Comparison of ENCODE assay signal across 17 cellular contexts in the genomic region with DNA sequence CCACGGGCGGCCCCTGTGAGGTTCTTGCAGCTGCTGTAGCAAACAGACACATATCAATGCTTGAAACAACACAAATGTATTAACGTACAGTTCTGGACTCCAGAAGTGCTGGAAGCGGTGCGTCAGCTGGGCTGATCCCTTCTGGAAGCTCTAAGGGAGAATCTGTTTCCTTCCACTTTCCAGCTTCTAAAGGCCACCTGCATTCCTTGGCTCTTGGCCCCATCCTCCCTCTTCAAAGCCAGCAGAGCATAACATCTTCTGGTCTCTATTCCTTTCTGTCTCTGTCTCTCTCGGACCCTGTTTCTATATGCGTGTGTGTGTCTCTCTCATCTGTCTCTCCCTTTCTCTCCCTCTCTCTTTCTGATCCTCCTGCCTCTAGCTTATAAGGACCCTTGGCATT.
A peak's percentile ranks its signal among the peaks of the same experiment; 100 is the strongest.
DNase-seq lines count a peak whose midpoint lies in the region; TF ChIP-seq lines count a peak whose summit lies in the region.
"Had no signal": no experiment of that assay in that cellular context is flagged by ENCODE, and none has a peak within 500 bp of the region (broad histone marks: within the 10 kb centered on the region; RNA-seq: fewer than 3 reads in every experiment).

No MANE protein-coding gene starts in this region.

- CTCF ChIA-PET in activated naive CD4-positive, alpha-beta T cell treated with anti-CD3 and anti-CD28 coated beads for 36 hours (lab: Charles Lee), result interaction anchor here (0.8 kb wide), 1 partner anchor 10 kb away, joined by 3 read pairs; no protein-coding TSS in a partner anchor

- intact Hi-C loops in activated T-helper 1 cell treated with anti-CD3 and anti-CD28 coated beads, Interleukin-12 subunit alpha, Interleukin-12 subunit beta, Interleukin-2, Interleukin-4 antibody, amounts not matched to agents 30 ng/mL and 10 ng/mL and 1 ng/mL, durations not matched to agents 14 hours and 24 hours and 36 hours (cut with micrococcal nuclease), result no loop called here
- intact Hi-C loops in activated naive CD4-positive, alpha-beta T cell treated with anti-CD3 and anti-CD28 coated beads for 36 hours (cut with micrococcal nuclease), result no loop called here

- H3K4me3 Mint-ChIP-seq in activated T-helper 1 cell treated with anti-CD3 and anti-CD28 coated beads, Interleukin-12 subunit alpha, Interleukin-12 subunit beta, Interleukin-2, Interleukin-4 antibody, amounts not matched to agents 30 ng/mL and 10 ng/mL and 1 ng/mL, durations not matched to agents 14 hours and 24 hours and 36 hours, result no peak overlapping the region
- peak overlapping the region; percentile 58 for H3K4me3 Mint-ChIP-seq in endothelial cell (ENCODE audit: unreplicated experiment)
- H3K4me3 Mint-ChIP-seq in activated naive CD4-positive, alpha-beta T cell treated with anti-CD3 and anti-CD28 coated beads for 36 hours, result no peak overlapping the region
- H3K4me3 Mint-ChIP-seq: B cell; CD14-positive monocyte; CD4-positive, alpha-beta T cell; CD8-positive, alpha-beta memory T cell had no signal

- no peak overlapping the region for H3K27ac ChIP-seq in osteoblast (ENCODE audit: low read depth, low read length)
- H3K27ac ChIP-seq: BLaER1, GM23248 had no signal

- H3K9me3 ChIP-seq in osteoblast (ENCODE audit: low read depth, low read length), result no peaks in the 10 kb centered on the region

- H3K36me3 Mint-ChIP-seq in activated T-helper 1 cell treated with anti-CD3 and anti-CD28 coated beads, Interleukin-12 subunit alpha, Interleukin-12 subunit beta, Interleukin-2, Interleukin-4 antibody, amounts not matched to agents 30 ng/mL and 10 ng/mL and 1 ng/mL, durations not matched to agents 14 hours and 24 hours and 36 hours (ENCODE audit: low read depth), result peaks cover 2% of the 10 kb centered on the region
- H3K36me3 Mint-ChIP-seq in endothelial cell (ENCODE audit: low read depth, unreplicated experiment), result peaks cover 4% of the 10 kb centered on the region
- no peaks in the 10 kb centered on the region for H3K36me3 Mint-ChIP-seq in activated naive CD4-positive, alpha-beta T cell treated with anti-CD3 and anti-CD28 coated beads for 36 hours (ENCODE audit: low read depth)
- H3K36me3 Mint-ChIP-seq: CD14-positive monocyte; CD8-positive, alpha-beta memory T cell had no signal

- H3K27ac Mint-ChIP-seq in activated T-helper 1 cell treated with anti-CD3 and anti-CD28 coated beads, Interleukin-12 subunit alpha, Interleukin-12 subunit beta, Interleukin-2, Interleukin-4 antibody, amounts not matched to agents 30 ng/mL and 10 ng/mL and 1 ng/mL, durations not matched to agents 14 hours and 24 hours and 36 hours, result peak overlapping the region; percentile 5
- H3K27ac Mint-ChIP-seq in endothelial cell (ENCODE audit: unreplicated experiment), result no peak overlapping the region
- no peak overlapping the region for H3K27ac Mint-ChIP-seq in activated naive CD4-positive, alpha-beta T cell treated with anti-CD3 and anti-CD28 coated beads for 36 hours
- H3K27ac Mint-ChIP-seq: B cell; CD4-positive, alpha-beta T cell had no signal

- peaks cover 4% of the 10 kb centered on the region for H3K4me1 Mint-ChIP-seq in activated T-helper 1 cell treated with anti-CD3 and anti-CD28 coated beads, Interleukin-12 subunit alpha, Interleukin-12 subunit beta, Interleukin-2, Interleukin-4 antibody, amounts not matched to agents 30 ng/mL and 10 ng/mL and 1 ng/mL, durations not matched to agents 14 hours and 24 hours and 36 hours (ENCODE audit: low read depth)
- H3K4me1 Mint-ChIP-seq in endothelial cell (ENCODE audit: unreplicated experiment), result peaks cover 21% of the 10 kb centered on the region
- H3K4me1 Mint-ChIP-seq in activated naive CD4-positive, alpha-beta T cell treated with anti-CD3 and anti-CD28 coated beads for 36 hours (ENCODE audit: low read depth), result peaks cover 6% of the 10 kb centered on the region
- H3K4me1 Mint-ChIP-seq: CD14-positive monocyte had no signal

- H3K79me2 ChIP-seq in osteoblast (ENCODE audit: insufficient read depth, low read length), result no peaks in the 10 kb centered on the region

- H3K4me2 ChIP-seq in osteoblast (ENCODE audit: insufficient read depth, low read length), result no peak overlapping the region
- H3K4me2 ChIP-seq: BLaER1 had no signal

- H3K9me3 Mint-ChIP-seq in activated T-helper 1 cell treated with anti-CD3 and anti-CD28 coated beads, Interleukin-12 subunit alpha, Interleukin-12 subunit beta, Interleukin-2, Interleukin-4 antibody, amounts not matched to agents 30 ng/mL and 10 ng/mL and 1 ng/mL, durations not matched to agents 14 hours and 24 hours and 36 hours, result peaks cover 4% of the 10 kb centered on the region
- H3K9me3 Mint-ChIP-seq in endothelial cell (ENCODE audit: unreplicated experiment), result peaks cover 4% of the 10 kb centered on the region
- peaks cover 3% of the 10 kb centered on the region for H3K9me3 Mint-ChIP-seq in activated naive CD4-positive, alpha-beta T cell treated with anti-CD3 and anti-CD28 coated beads for 36 hours

- H3K4me3 ChIP-seq in osteoblast (ENCODE audit: insufficient read depth, low read length), result no peak overlapping the region
- H3K4me3 ChIP-seq: BLaER1, GM12878, GM23248 had no signal

- H3K4me1 ChIP-seq in osteoblast (ENCODE audit: insufficient read depth, low read length), result peaks cover 4% of the 10 kb centered on the region

- TF ChIP-seq CTCF in endothelial cell (IDR thresholded peaks at IDR 0.05; ENCODE audit: unreplicated experiment) (no peak), osteoblast (IDR thresholded peaks at IDR 0.05; ENCODE audit: extremely low read depth, low read depth, low read length) (no peak)

- peaks cover 27% of the 10 kb centered on the region for H3K27me3 Mint-ChIP-seq in activated T-helper 1 cell treated with anti-CD3 and anti-CD28 coated beads, Interleukin-12 subunit alpha, Interleukin-12 subunit beta, Interleukin-2, Interleukin-4 antibody, amounts not matched to agents 30 ng/mL and 10 ng/mL and 1 ng/mL, durations not matched to agents 14 hours and 24 hours and 36 hours (ENCODE audit: insufficient read depth)
- peaks cover 8% of the 10 kb centered on the region for H3K27me3 Mint-ChIP-seq in endothelial cell (ENCODE audit: unreplicated experiment)
- no peaks in the 10 kb centered on the region for H3K27me3 Mint-ChIP-seq in activated naive CD4-positive, alpha-beta T cell treated with anti-CD3 and anti-CD28 coated beads for 36 hours (ENCODE audit: low read depth)
- H3K27me3 Mint-ChIP-seq: B cell; CD4-positive, alpha-beta T cell had no signal

- H2AFZ ChIP-seq in osteoblast (ENCODE audit: low read length), result no peak overlapping the region
- H2AFZ ChIP-seq: GM23248 had no signal

- H3K36me3 ChIP-seq in osteoblast (ENCODE audit: insufficient read depth, low read length), result no peaks in the 10 kb centered on the region
- H3K36me3 ChIP-seq: BLaER1 had no signal

- no peak for DNase-seq in activated T-helper 1 cell treated with anti-CD3 and anti-CD28 coated beads, Interleukin-12 subunit alpha, Interleukin-12 subunit beta, Interleukin-2, Interleukin-4 antibody, amounts not matched to agents 30 ng/mL and 10 ng/mL and 1 ng/mL, durations not matched to agents 14 hours and 24 hours and 36 hours (ENCODE audit: low spot score)
- no peak for DNase-seq in endothelial cell (ENCODE audit: low spot score)
- DNase-seq in osteoblast (ENCODE audit: insufficient read length, low spot score, missing footprints), result peak; percentile 5
- no peak for DNase-seq in stimulated activated CD8-positive, alpha-beta memory T cell treated with anti-CD3 and anti-CD28 coated beads, Interleukin-4, amount 100 ng/mL, for 48 hours
- DNase-seq in activated naive CD4-positive, alpha-beta T cell treated with anti-CD3 and anti-CD28 coated beads for 36 hours, result no peak
- DNase-seq in AG08395 (ENCODE audit: low spot score), result no peak
- DNase-seq: CD4-positive, alpha-beta T cell; CD8-positive, alpha-beta memory T cell; DMS 273 treated with DMSO at 0.1 percent for 48 hours; DND-41; GM23248; H7; HCEC 1CT had no signal

- H3K27me3 ChIP-seq in osteoblast (ENCODE audit: insufficient read depth, low read length), result peaks cover 14% of the 10 kb centered on the region
- H3K27me3 ChIP-seq: BLaER1 had no signal

- no peaks in the 10 kb centered on the region for H4K20me1 ChIP-seq in osteoblast (ENCODE audit: insufficient read depth, low read length)
- H4K20me1 ChIP-seq: BLaER1 had no signal
